Comparison of ENCODE assay signal across 1 cellular context in the genomic region with DNA sequence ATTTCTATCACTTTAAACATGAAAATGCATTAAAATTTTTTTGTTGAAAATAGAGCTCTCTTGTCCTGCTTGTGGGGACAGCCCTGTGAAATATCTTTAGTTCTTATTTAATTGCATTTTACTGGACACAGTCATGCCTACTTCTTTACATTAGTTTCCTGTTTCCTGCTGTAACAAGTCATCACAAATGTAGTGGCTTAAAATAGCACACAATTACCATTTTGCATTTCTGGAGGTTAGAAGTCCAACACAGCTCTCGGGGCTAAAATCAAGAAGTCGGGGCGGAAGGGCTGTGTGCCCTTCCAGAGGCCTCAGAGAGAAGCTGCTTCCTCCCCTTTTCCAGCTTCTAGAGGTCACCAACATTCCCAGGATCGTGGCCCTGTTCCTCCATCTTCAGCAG.
TF ChIP-seq lines count a peak whose summit lies in the region.

No MANE protein-coding gene starts in this region.

TF ChIP-seq in H1, 55 proteins besides CTCF, POLR2A, EP300 and RAD21:
- TF ChIP-seq CHD2 (IDR thresholded peaks at IDR 0.05; ENCODE audit: low read length) (no peak), RXRA (IDR thresholded peaks at IDR 0.05; ENCODE audit: insufficient read depth, low read depth, low read length) (no peak), BRCA1 (IDR thresholded peaks at IDR 0.05; ENCODE audit: low read depth, low read length) (no peak), TAF7 (optimal IDR thresholded peaks at IDR 0.05; ENCODE audit: borderline replicate concordance, low read depth, low read length) (no peak), SP1 (IDR thresholded peaks at IDR 0.05; ENCODE audit: low read depth, low read length) (no peak), NANOG (IDR thresholded peaks at IDR 0.05; ENCODE audit: insufficient read depth, low read depth, low read length, poor library complexity, severe bottlenecking) (no peak)
- TF ChIP-seq, protein P1, sequence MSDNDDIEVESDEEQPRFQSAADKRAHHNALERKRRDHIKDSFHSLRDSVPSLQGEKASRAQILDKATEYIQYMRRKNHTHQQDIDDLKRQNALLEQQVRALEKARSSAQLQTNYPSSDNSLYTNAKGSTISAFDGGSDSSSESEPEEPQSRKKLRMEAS (IDR thresholded peaks at IDR 0.05) = no peak
- TF ChIP-seq, protein P2, sequence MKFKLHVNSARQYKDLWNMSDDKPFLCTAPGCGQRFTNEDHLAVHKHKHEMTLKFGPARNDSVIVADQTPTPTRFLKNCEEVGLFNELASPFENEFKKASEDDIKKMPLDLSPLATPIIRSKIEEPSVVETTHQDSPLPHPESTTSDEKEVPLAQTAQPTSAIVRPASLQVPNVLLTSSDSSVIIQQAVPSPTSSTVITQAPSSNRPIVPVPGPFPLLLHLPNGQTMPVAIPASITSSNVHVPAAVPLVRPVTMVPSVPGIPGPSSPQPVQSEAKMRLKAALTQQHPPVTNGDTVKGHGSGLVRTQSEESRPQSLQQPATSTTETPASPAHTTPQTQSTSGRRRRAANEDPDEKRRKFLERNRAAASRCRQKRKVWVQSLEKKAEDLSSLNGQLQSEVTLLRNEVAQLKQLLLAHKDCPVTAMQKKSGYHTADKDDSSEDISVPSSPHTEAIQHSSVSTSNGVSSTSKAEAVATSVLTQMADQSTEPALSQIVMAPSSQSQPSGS (IDR thresholded peaks at IDR 0.05; ENCODE audit: low read length) = no peak
TF ChIP-seq in H1: peak in this region for 0.
